Comparison of ENCODE assay signal across 1 cellular context in genomic region chr1:114716304-114717158, GRCh38.
TF ChIP-seq lines count a peak whose summit lies in the region.

NRAS (minus strand) TSS chr1:114716771; CDS start chr1:114716160, 611 bp downstream.

TF ChIP-seq in HCT116, 20 proteins besides CTCF, POLR2A, EP300 and RAD21 (continued from another document):
- TF ChIP-seq ZBTB33 (IDR thresholded peaks at IDR 0.05; ENCODE audit: extremely low read depth, insufficient replicate concordance, low read length) (no peak), ZNF274 (IDR thresholded peaks at IDR 0.05; ENCODE audit: low read depth, low read length) (no peak), EGR1 (IDR thresholded peaks at IDR 0.05; ENCODE audit: low read depth) (no peak), MAX (IDR thresholded peaks at IDR 0.05) (peak; percentile 98), FOSL1 (IDR thresholded peaks at IDR 0.05; ENCODE audit: low read depth) (peak; percentile 21; the same call in 1 of the 2 replicates), CBX3 (IDR thresholded peaks at IDR 0.05; ENCODE audit: low read depth) (0 out of 2 replicates have a peak, but pooled peaks have one; percentile 24)
